In genomic region chr11:14584595-14584994, GRCh38 we compare ENCODE assay signal across 14 cellular contexts. TPM values are rescaled to one million over a fixed set of nuclear protein-coding genes. Genes with fewer than 3 reads are reported as not detected.
DNase-seq lines count a peak whose midpoint lies in the region; ATAC-seq and TF ChIP-seq lines count a peak whose summit lies in the region.
"Had no signal": no experiment of that assay in that cellular context is flagged by ENCODE, and none has a peak within 500 bp of the region (broad histone marks: within the 10 kb centered on the region; RNA-seq: fewer than 3 reads in every experiment).

No MANE protein-coding gene starts in this region.

- TF ChIP-seq CTCF in CD8-positive, alpha-beta T cell (IDR thresholded peaks at IDR 0.05) = no peak

- POLR2A ChIA-PET in CD8-positive, alpha-beta T cell (lab: Charles Lee) = interaction anchor here (1.3 kb wide), 1 partner anchor 59 kb away, joined by 5 read pairs; the partner anchor contains the start of gene PDE3B
- POLR2A ChIA-PET in naive thymus-derived CD4-positive, alpha-beta T cell (lab: Charles Lee) = interaction anchor here (0.7 to 1.9 kb wide), 8 partner anchors 10 to 84 kb away, joined by 3 to 5 read pairs (median 4); no protein-coding TSS in a partner anchor

- intact Hi-C loops in CD8-positive, alpha-beta T cell (cut with DNase I, micrococcal nuclease) = loop anchor here in 1 of 2 experiments (5.0 kb wide), 1 partner anchor 33 kb away; no protein-coding TSS in a partner anchor
- intact Hi-C loops in naive thymus-derived CD4-positive, alpha-beta T cell (cut with micrococcal nuclease) = no loop called here

- no peak for ATAC-seq in CD8-positive, alpha-beta T cell
- ATAC-seq in effector memory CD8-positive, alpha-beta T cell (replicated peaks) = no peak
- ATAC-seq in naive thymus-derived CD4-positive, alpha-beta T cell = no peak

- peak overlapping the region; percentile 68 for H3K27ac Mint-ChIP-seq in CD8-positive, alpha-beta T cell
- H3K27ac Mint-ChIP-seq in effector memory CD8-positive, alpha-beta T cell = peak overlapping the region; percentile 42 to 89
- H3K27ac Mint-ChIP-seq in naive thymus-derived CD4-positive, alpha-beta T cell = peak overlapping the region; percentile 6 to 88 (median 57)
- H3K27ac Mint-ChIP-seq: activated T-helper 2 cell treated with anti-CD3 and anti-CD28 coated beads, Interferon-gamma antibody, Interleukin-2, Interleukin-4, amounts not matched to agents 10 μg/mL and 5 μg/mL and 100 μg/mL, durations not matched to agents 14 hours and 24 hours and 36 hours had no signal

- no peaks in the 10 kb centered on the region for H3K27me3 ChIP-seq in CD8-positive, alpha-beta T cell (ENCODE audit: insufficient read depth, low read length)
- no peaks in the 10 kb centered on the region for H3K27me3 ChIP-seq in naive thymus-derived CD4-positive, alpha-beta T cell (ENCODE audit: control insufficient read depth in 2 of 2, insufficient read depth in 2 of 2, low read length in 2 of 2)
- H3K27me3 ChIP-seq: ovary, spleen had no signal

- CTCF ChIA-PET in CD8-positive, alpha-beta T cell (lab: Charles Lee) = no interaction called here
- CTCF ChIA-PET in naive thymus-derived CD4-positive, alpha-beta T cell (lab: Charles Lee) = interaction anchor here (0.6 kb wide), 1 partner anchor 130 kb away, joined by 3 read pairs; no protein-coding TSS in a partner anchor

- H3K4me3 Mint-ChIP-seq in CD8-positive, alpha-beta T cell = no peak overlapping the region
- H3K4me3 Mint-ChIP-seq in effector memory CD8-positive, alpha-beta T cell = no peak overlapping the region
- no peak overlapping the region for H3K4me3 Mint-ChIP-seq in naive thymus-derived CD4-positive, alpha-beta T cell

- H3K9me3 Mint-ChIP-seq in CD8-positive, alpha-beta T cell = peaks cover 17% of the 10 kb centered on the region
- H3K9me3 Mint-ChIP-seq in effector memory CD8-positive, alpha-beta T cell = peaks cover 2 to 15% of the 10 kb centered on the region in 2 donors
- peaks cover 0 to 18% (median 4%) of the 10 kb centered on the region in 11 donors for H3K9me3 Mint-ChIP-seq in naive thymus-derived CD4-positive, alpha-beta T cell

- DNase-seq in CD8-positive, alpha-beta T cell = no peak
- DNase-seq in HuH-7 (ENCODE audit: low spot score) = peak; percentile 22
- no peak for DNase-seq in effector memory CD8-positive, alpha-beta T cell
- DNase-seq in naive thymus-derived CD4-positive, alpha-beta T cell = no peak
- no peak for DNase-seq in NCI-H1092 (lab: John Stamatoyannopoulos, UW)
- no peak for DNase-seq in NCI-H2227 treated with DMSO at 0.1 percent for 48 hours (lab: John Stamatoyannopoulos, UW)
- DNase-seq in SW 1271 (lab: John Stamatoyannopoulos, UW) = no peak
- DNase-seq: anterior cingulate cortex; H7; ovary; spleen; stimulated activated naive CD4-positive, alpha-beta T cell treated with Interleukin-2 at 50 U/mL for 16 hours had no signal

- no peaks in the 10 kb centered on the region for H3K9me3 ChIP-seq in CD8-positive, alpha-beta T cell (ENCODE audit: low read length)
- no peaks in the 10 kb centered on the region for H3K9me3 ChIP-seq in naive thymus-derived CD4-positive, alpha-beta T cell (ENCODE audit: control insufficient read depth in 2 of 3, low read length in 3 of 3)
- H3K9me3 ChIP-seq: ovary, spleen had no signal

- H3K36me3 ChIP-seq in CD8-positive, alpha-beta T cell (ENCODE audit: insufficient read depth, low read length) = no peaks in the 10 kb centered on the region
- no peaks in the 10 kb centered on the region for H3K36me3 ChIP-seq in naive thymus-derived CD4-positive, alpha-beta T cell (ENCODE audit: control insufficient read depth in 2 of 3, insufficient read depth in 3 of 3, low read length in 3 of 3)
- H3K36me3 ChIP-seq: ovary, spleen had no signal

- peaks cover 38% of the 10 kb centered on the region for H3K36me3 Mint-ChIP-seq in CD8-positive, alpha-beta T cell
- H3K36me3 Mint-ChIP-seq in effector memory CD8-positive, alpha-beta T cell (ENCODE audit: insufficient read depth) = no peaks in the 10 kb centered on the region
- peaks cover 21 to 67% (median 36%) of the 10 kb centered on the region in 5 donors for H3K36me3 Mint-ChIP-seq in naive thymus-derived CD4-positive, alpha-beta T cell

- no peak overlapping the region for H3K4me3 ChIP-seq in CD8-positive, alpha-beta T cell (ENCODE audit: low read depth, low read length)
- H3K4me3 ChIP-seq in naive thymus-derived CD4-positive, alpha-beta T cell (ENCODE audit: low read length) = no peak overlapping the region
- H3K4me3 ChIP-seq: ovary, spleen had no signal

- peaks cover 70% of the 10 kb centered on the region for H3K4me1 Mint-ChIP-seq in CD8-positive, alpha-beta T cell (ENCODE audit: low read depth)
- peaks cover 29 to 37% of the 10 kb centered on the region in 2 donors for H3K4me1 Mint-ChIP-seq in effector memory CD8-positive, alpha-beta T cell (ENCODE audit: low read depth in 2 of 2)
- H3K4me1 Mint-ChIP-seq in naive thymus-derived CD4-positive, alpha-beta T cell = peaks cover 46 to 84% (median 73%) of the 10 kb centered on the region in 7 donors

- H3K4me1 ChIP-seq in CD8-positive, alpha-beta T cell (ENCODE audit: insufficient read depth, low read length) = peaks cover 21% of the 10 kb centered on the region
- peaks cover 14 to 15% of the 10 kb centered on the region in 2 donors for H3K4me1 ChIP-seq in naive thymus-derived CD4-positive, alpha-beta T cell (ENCODE audit: control insufficient read depth in 2 of 2, insufficient read depth in 2 of 2, low read length in 2 of 2)

- H3K27me3 Mint-ChIP-seq in CD8-positive, alpha-beta T cell (ENCODE audit: low read depth) = no peaks in the 10 kb centered on the region
- H3K27me3 Mint-ChIP-seq in effector memory CD8-positive, alpha-beta T cell = no peaks in the 10 kb centered on the region
- H3K27me3 Mint-ChIP-seq in naive thymus-derived CD4-positive, alpha-beta T cell = no peaks in the 10 kb centered on the region

- no peak overlapping the region for H3K27ac ChIP-seq in CD8-positive, alpha-beta T cell (ENCODE audit: low read depth, low read length)
- H3K27ac ChIP-seq in naive thymus-derived CD4-positive, alpha-beta T cell (ENCODE audit: low read depth, low read length) = no peak overlapping the region
- H3K27ac ChIP-seq: ovary, spleen had no signal

RNA-seq across cellular contexts. Expression of gene PDE3B, which starts 59.0 kb away (rescaled TPM):
- 100 to 1,000 TPM; 144 to 146 TPM for total RNA-seq in CD8-positive, alpha-beta T cell
- 100 to 1,000 TPM in 4 of 5 experiments, 10 to 100 TPM in 1; 79.6 to 268 (median 151) TPM for total RNA-seq in naive thymus-derived CD4-positive, alpha-beta T cell
- polyA plus RNA-seq in naive thymus-derived CD4-positive, alpha-beta T cell = 10 to 100 TPM; 49.7 to 81.2 TPM
- total RNA-seq: LHCN-M2 had no signal
